In genomic region chr18:9916814-9917213, GRCh38 we compare ENCODE assay signal across 12 cellular contexts. TPM values are rescaled to one million over a fixed set of nuclear protein-coding genes. Genes with fewer than 3 reads are reported as not detected.
DNase-seq lines count a peak whose midpoint lies in the region; ATAC-seq, FAIRE-seq and TF ChIP-seq lines count a peak whose summit lies in the region.
"Had no signal": no experiment of that assay in that cellular context is flagged by ENCODE, and none has a peak within 500 bp of the region (broad histone marks: within the 10 kb centered on the region; RNA-seq: fewer than 3 reads in every experiment).

No MANE protein-coding gene starts in this region.

- CTCF ChIA-PET in activated naive CD4-positive, alpha-beta T cell treated with anti-CD3 and anti-CD28 coated beads for 36 hours (lab: Charles Lee) = no interaction called here

- H3K27me3 ChIP-seq in tibial nerve (no peaks in the 10 kb centered on the region), pancreas (no peaks in the 10 kb centered on the region)

- TF ChIP-seq CTCF in kidney (IDR thresholded peaks at IDR 0.05; ENCODE audit: borderline replicate concordance, extremely low read depth, insufficient read depth) (no peak), tibial nerve (IDR thresholded peaks at IDR 0.05) (no peak), pancreas (IDR thresholded peaks at IDR 0.05) (no peak)

- peak overlapping the region; percentile 91 to 92 for H3K4me3 ChIP-seq in kidney (ENCODE audit: low read length in 2 of 2)
- H3K4me3 ChIP-seq in tibial nerve = no peak overlapping the region
- no peak overlapping the region for H3K4me3 ChIP-seq in pancreas

- no peak for TF ChIP-seq EP300 in tibial nerve (IDR thresholded peaks at IDR 0.05)

- no peaks in the 10 kb centered on the region for H3K27me3 Mint-ChIP-seq in activated naive CD4-positive, alpha-beta T cell treated with anti-CD3 and anti-CD28 coated beads for 36 hours (ENCODE audit: low read depth)
- no peaks in the 10 kb centered on the region for H3K27me3 Mint-ChIP-seq in activated naive CD8-positive, alpha-beta T cell treated with anti-CD3 and anti-CD28 coated beads for 36 hours

- peak overlapping the region; percentile 89 for H3K27ac Mint-ChIP-seq in activated naive CD4-positive, alpha-beta T cell treated with anti-CD3 and anti-CD28 coated beads for 36 hours
- no peak overlapping the region for H3K27ac Mint-ChIP-seq in activated naive CD8-positive, alpha-beta T cell treated with anti-CD3 and anti-CD28 coated beads for 36 hours

- H3K36me3 ChIP-seq in kidney (ENCODE audit: control insufficient read depth in 1 of 2, insufficient read depth in 2 of 2, low read length in 2 of 2) (no peaks in the 10 kb centered on the region), tibial nerve (no peaks in the 10 kb centered on the region), pancreas (no peaks in the 10 kb centered on the region)

- no peak overlapping the region for H3K9ac ChIP-seq in kidney (ENCODE audit: low read length in 2 of 2)

- H3K9me3 Mint-ChIP-seq in activated naive CD4-positive, alpha-beta T cell treated with anti-CD3 and anti-CD28 coated beads for 36 hours = no peaks in the 10 kb centered on the region
- H3K9me3 Mint-ChIP-seq in activated naive CD8-positive, alpha-beta T cell treated with anti-CD3 and anti-CD28 coated beads for 36 hours = peaks cover 3% of the 10 kb centered on the region

- peak overlapping the region in 1 of 2 donors; percentile 97 for H3K27ac ChIP-seq in kidney (ENCODE audit: low read depth in 2 of 2, low read length in 2 of 2)
- H3K27ac ChIP-seq in tibial nerve = peak overlapping the region in 3 of 4 donors; percentile 100
- peak overlapping the region in 2 of 4 donors; percentile 98 to 100 for H3K27ac ChIP-seq in pancreas

- ATAC-seq in pancreas = no peak
- no peak for ATAC-seq in HG03571 (IDR thresholded peaks at IDR 0.05; ENCODE audit: unreplicated experiment)
- ATAC-seq in activated CD4-positive, CD25-positive, alpha-beta regulatory T cell treated with anti-CD3 and anti-CD28 coated beads, Interleukin-2, amount 50 U/mL, for 24 hours = no peak

- H3K9me3 ChIP-seq in kidney (ENCODE audit: control insufficient read depth in 1 of 2, low read length in 2 of 2) = no peaks in the 10 kb centered on the region
- no peaks in the 10 kb centered on the region for H3K9me3 ChIP-seq in tibial nerve
- H3K9me3 ChIP-seq in pancreas = no peaks in the 10 kb centered on the region

- no peak for FAIRE-seq in kidney (lab: Jason Lieb, UNC)
- FAIRE-seq in pancreas (lab: Jason Lieb, UNC) = no peak

- intact Hi-C loops in activated naive CD4-positive, alpha-beta T cell treated with anti-CD3 and anti-CD28 coated beads for 36 hours (cut with micrococcal nuclease) = loop anchor here (1.0 to 5.0 kb wide), 2 partner anchors 9 to 1935 kb away; partner anchors contain the start of gene CHMP1B
- intact Hi-C loops in kidney (cut with DNase I) = no loop called here
- intact Hi-C loops in pancreas (cut with DNase I) = no loop called here

- DNase-seq in activated naive CD4-positive, alpha-beta T cell treated with anti-CD3 and anti-CD28 coated beads for 36 hours = no peak
- DNase-seq in activated naive CD4-positive, alpha-beta T cell (lab: John Stamatoyannopoulos, UW) = no peak
- no peak for DNase-seq in activated naive CD8-positive, alpha-beta T cell treated with anti-CD3 and anti-CD28 coated beads for 36 hours
- DNase-seq in kidney (no peak), tibial nerve (ENCODE audit: low spot score in 2 of 2) (no peak), pancreas (no peak)
- DNase-seq: activated CD8-positive, alpha-beta memory T cell treated with anti-CD3 and anti-CD28 coated beads, Interleukin-2, amount 50 U/mL, for 4 hours; NCI-H510A; posterior cingulate gyrus had no signal

- no peak for TF ChIP-seq POLR2A in tibial nerve (IDR thresholded peaks at IDR 0.05)

- no peak overlapping the region for H3K4me3 Mint-ChIP-seq in activated naive CD4-positive, alpha-beta T cell treated with anti-CD3 and anti-CD28 coated beads for 36 hours
- H3K4me3 Mint-ChIP-seq in activated naive CD8-positive, alpha-beta T cell treated with anti-CD3 and anti-CD28 coated beads for 36 hours = peak overlapping the region; percentile 88

- peaks cover 20 to 25% of the 10 kb centered on the region in 2 donors for H3K4me1 ChIP-seq in kidney (ENCODE audit: control insufficient read depth in 1 of 2, insufficient read depth in 1 of 2, low read depth in 1 of 2, low read length in 2 of 2)
- H3K4me1 ChIP-seq in tibial nerve = peaks cover 0 to 71% (median 54%) of the 10 kb centered on the region in 4 donors
- H3K4me1 ChIP-seq in pancreas = peaks cover 22 to 59% (median 57%) of the 10 kb centered on the region in 3 donors

- peaks cover 25% of the 10 kb centered on the region for H3K4me1 Mint-ChIP-seq in activated naive CD4-positive, alpha-beta T cell treated with anti-CD3 and anti-CD28 coated beads for 36 hours (ENCODE audit: low read depth)
- peaks cover 20% of the 10 kb centered on the region for H3K4me1 Mint-ChIP-seq in activated naive CD8-positive, alpha-beta T cell treated with anti-CD3 and anti-CD28 coated beads for 36 hours

- H3K36me3 Mint-ChIP-seq in activated naive CD4-positive, alpha-beta T cell treated with anti-CD3 and anti-CD28 coated beads for 36 hours (ENCODE audit: low read depth) = peaks cover 2% of the 10 kb centered on the region
- peaks cover 1% of the 10 kb centered on the region for H3K36me3 Mint-ChIP-seq in activated naive CD8-positive, alpha-beta T cell treated with anti-CD3 and anti-CD28 coated beads for 36 hours

- 73 to 78% methylated on average over 3 of the region's 3 CpGs for WGBS in tibial nerve, 2 donors
- WGBS in pancreas, 2 donors = 70 to 71% methylated on average over 3 of the region's 3 CpGs

RNA-seq across cellular contexts. Expression of gene VAPA, which starts 3.0 kb away (rescaled TPM):
- total RNA-seq in activated naive CD4-positive, alpha-beta T cell treated with anti-CD3 and anti-CD28 coated beads for 36 hours = 100 to 1,000 TPM; 150 to 159 TPM
- total RNA-seq in activated naive CD8-positive, alpha-beta T cell treated with anti-CD3 and anti-CD28 coated beads for 36 hours = 100 to 1,000 TPM; 157 to 172 TPM
- total RNA-seq in kidney = 171 TPM
- 185 TPM for polyA plus RNA-seq in kidney (ENCODE audit: insufficient read depth, low read depth, low replicate concordance)
- total RNA-seq in tibial nerve = 100 to 1,000 TPM; 208 to 233 (median 221) TPM
- total RNA-seq in pancreas = 100 to 1,000 TPM in 2 of 6 donors, 10 to 100 TPM in 4; 85.7 to 117 (median 99.5) TPM
- polyA plus RNA-seq in pancreas = 10 to 100 TPM; 33.5 to 80.3 TPM

RNA-seq across cellular contexts. Expression of gene TXNDC2, which starts 31.0 kb away (rescaled TPM):
- total RNA-seq in activated naive CD4-positive, alpha-beta T cell treated with anti-CD3 and anti-CD28 coated beads for 36 hours = not detected
- total RNA-seq in activated naive CD8-positive, alpha-beta T cell treated with anti-CD3 and anti-CD28 coated beads for 36 hours = not detected
- 0.16 TPM for total RNA-seq in kidney
- not detected for polyA plus RNA-seq in kidney (ENCODE audit: insufficient read depth, low read depth, low replicate concordance)
- under 1 TPM in 1 of 4 donors, not detected in 3; 0.20 TPM for total RNA-seq in tibial nerve
- total RNA-seq in pancreas = not detected
- not detected for polyA plus RNA-seq in pancreas
- total RNA-seq: urinary bladder had no signal

Comparison
In these comparisons a context has a peak if more than half of its experiments do, and no peak if none do; other contexts are left out.
1. H3K4me3 ChIP-seq: peak in kidney (2 of 2); none in tibial nerve (0 of 4) and pancreas (0 of 4).